ENCODE assay signal across 6 cellular contexts in genomic region chr21:23281917-23282316, GRCh38.
"Had no signal": no experiment of that assay in that cellular context is flagged by ENCODE, and none has a peak within 500 bp of the region (broad histone marks: within the 10 kb centered on the region; RNA-seq: fewer than 3 reads in every experiment).

No MANE protein-coding gene starts in this region.

- FAIRE-seq: GM12891, GM12892, GM18507, GM19239 had no signal

- DNase-seq: GDM1, GF-D8 had no signal
